ENCODE assay signal across 9 cellular contexts in genomic region chr6:13328076-13328874, GRCh38. TPM values are rescaled to one million over a fixed set of nuclear protein-coding genes. Genes with fewer than 3 reads are reported as not detected.
DNase-seq lines count a peak whose midpoint lies in the region; ATAC-seq, FAIRE-seq and TF ChIP-seq lines count a peak whose summit lies in the region.
"Had no signal": no experiment of that assay in that cellular context is flagged by ENCODE, and none has a peak within 500 bp of the region (broad histone marks: within the 10 kb centered on the region; RNA-seq: fewer than 3 reads in every experiment).

TSS of gene TBC1D7 (minus strand) at chr6:13328537. CDS start at chr6:13326898, 1,639 bp downstream.

- no peaks in the 10 kb centered on the region for H3K9me3 Mint-ChIP-seq in central memory CD8-positive, alpha-beta T cell

- FAIRE-seq in keratinocyte (lab: Jason Lieb, UNC): no peak
- FAIRE-seq: TTC549 had no signal

- H3K79me2 ChIP-seq in keratinocyte (ENCODE audit: control insufficient read depth, insufficient read depth, low read length): no peaks in the 10 kb centered on the region

- no peaks in the 10 kb centered on the region for H3K27me3 ChIP-seq in keratinocyte (ENCODE audit: control insufficient read depth, extremely low read depth, insufficient read depth, low read length)

- no peaks in the 10 kb centered on the region for H3K9me3 ChIP-seq in keratinocyte (ENCODE audit: control insufficient read depth, low read depth, low read length)

- DNase-seq in AG10803 (ENCODE audit: low read depth) (peak; percentile 90), NCI-H345 treated with DMSO at 0.1 percent for 48 hours (lab: John Stamatoyannopoulos, UW; ENCODE audit: unreplicated experiment) (peak; percentile 42), keratinocyte (ENCODE audit: low read depth, low spot score) (peak; percentile 49)
- DNase-seq in central memory CD8-positive, alpha-beta T cell (ENCODE audit: low spot score in 2 of 2): peak; percentile 88 to 90
- peak; percentile 87 to 92 for DNase-seq in stimulated activated CD4-positive, alpha-beta T cell treated with anti-CD3 and anti-CD28 coated beads, Interleukin-15, amount 100 ng/mL, for 1 hour (ENCODE audit: low read depth in 1 of 2, low spot score in 1 of 2)

- ATAC-seq in GM19025 (IDR thresholded peaks at IDR 0.05; ENCODE audit: low read depth, unreplicated experiment) (peak; percentile 87), HG03280 (IDR thresholded peaks at IDR 0.05; ENCODE audit: unreplicated experiment) (peak; percentile 91)
- ATAC-seq in activated CD4-positive, CD25-positive, alpha-beta regulatory T cell treated with anti-CD3 and anti-CD28 coated beads, Interleukin-2, amount 50 U/mL, for 24 hours: peak; percentile 86 to 92
- peak; percentile 86 for ATAC-seq in central memory CD8-positive, alpha-beta T cell (replicated peaks; ENCODE audit: extremely low read depth, poor library complexity, severe bottlenecking)

- no peaks in the 10 kb centered on the region for H4K20me1 ChIP-seq in keratinocyte (ENCODE audit: control insufficient read depth, extremely low read depth, insufficient read depth, low read length)

- H3K4me1 ChIP-seq in keratinocyte (ENCODE audit: control insufficient read depth, extremely low read depth, insufficient read depth, low read length): peaks cover 6% of the 10 kb centered on the region

- H3K4me2 ChIP-seq in keratinocyte (ENCODE audit: control insufficient read depth, extremely low read depth, insufficient read depth, low read depth, low read length): peak within 1 kb of the TSS; percentile 95

- dilution Hi-C loops in keratinocyte (cut with MboI; ENCODE audit: extremely low pct_ligation_motif_present, low sequenced_read_pairs): no loop called here

- H3K27ac Mint-ChIP-seq in central memory CD8-positive, alpha-beta T cell (ENCODE audit: low read depth): peak within 1 kb of the TSS; percentile 91

- peaks cover 14% of the 10 kb centered on the region for H3K36me3 Mint-ChIP-seq in central memory CD8-positive, alpha-beta T cell (ENCODE audit: insufficient read depth)

- no peaks in the 10 kb centered on the region for H3K27me3 Mint-ChIP-seq in central memory CD8-positive, alpha-beta T cell

- H3K4me1 Mint-ChIP-seq in central memory CD8-positive, alpha-beta T cell: peaks cover 15% of the 10 kb centered on the region

- H3K4me3 Mint-ChIP-seq in central memory CD8-positive, alpha-beta T cell: peak within 1 kb of the TSS; percentile 87

- peak within 1 kb of the TSS; percentile 87 for H3K27ac ChIP-seq in keratinocyte (ENCODE audit: control insufficient read depth, insufficient read depth, low read length)

- H3K36me3 ChIP-seq in keratinocyte (ENCODE audit: control insufficient read depth in 2 of 2, extremely low read depth in 1 of 2, insufficient read depth in 2 of 2, low read length in 2 of 2): peaks cover 0 to 2% of the 10 kb centered on the region in 2 experiments

- H2AFZ ChIP-seq in keratinocyte (ENCODE audit: control insufficient read depth, low read length): peak within 1 kb of the TSS; percentile 97

- peak; percentile 34 for TF ChIP-seq CTCF in AG10803 (conservative IDR thresholded peaks at IDR 0.05; ENCODE audit: low read length)
- no peak for TF ChIP-seq CTCF in keratinocyte (optimal IDR thresholded peaks at IDR 0.05 in 1 of 3, IDR thresholded peaks at IDR 0.05 in 1 of 3, conservative IDR thresholded peaks at IDR 0.05 in 1 of 3; ENCODE audit: extremely low read depth in 1 of 3, insufficient read depth in 2 of 3, low read length in 3 of 3)

- no peaks in the 10 kb centered on the region for H3K9me1 ChIP-seq in keratinocyte (ENCODE audit: control insufficient read depth, extremely low read depth, insufficient read depth, low read length)

- H3K4me3 ChIP-seq in AG10803 (ENCODE audit: low read length) (peak within 1 kb of the TSS; percentile 94), keratinocyte (ENCODE audit: control insufficient read depth in 2 of 3, extremely low read depth in 1 of 3, insufficient read depth in 2 of 3, low read depth in 1 of 3, low read length in 3 of 3) (peak within 1 kb of the TSS; percentile 74 to 89 (median 81))

- peak within 1 kb of the TSS; percentile 90 for H3K9ac ChIP-seq in keratinocyte (ENCODE audit: control insufficient read depth, extremely low read depth, insufficient read depth, low read length)

RNA-seq across cellular contexts. Expression of gene TBC1D7, which starts in this region (rescaled TPM):
- polyA plus RNA-seq in keratinocyte: 23.3 to 30.4 TPM (median 27.6 TPM) in 3 replicates
- polyA plus RNA-seq in keratinocyte (2011; ENCODE audit: low read depth): 13.8 TPM
- polyA plus RNA-seq in keratinocyte (2011; cell fraction: cytosol; rRNA removed): 27.2 and 31.0 TPM in 2 replicates
- 19.9 and 21.9 TPM in 2 replicates for polyA plus RNA-seq in keratinocyte (2011; cell fraction: nucleus; rRNA removed)
- polyA plus RNA-seq in keratinocyte (2012; ENCODE audit: low replicate concordance): 18.0 and 21.3 TPM in 2 replicates
- 14.5 to 20.5 TPM (median 16.3 TPM) in 3 replicates for polyA minus RNA-seq in keratinocyte
- 5.2 TPM for polyA minus RNA-seq in keratinocyte (2011; cell fraction: cytosol; rRNA and poly(A)+ RNA removed)
- 5.9 and 12.3 TPM in 2 replicates for polyA minus RNA-seq in keratinocyte (2011; cell fraction: nucleus; rRNA and poly(A)+ RNA removed)

Comparison
In these comparisons a context has a peak if more than half of its experiments do, and no peak if none do; other contexts are left out.
1. Peak in every context shown above with its lines: DNase-seq, ATAC-seq, H3K4me3 ChIP-seq and H3K27ac ChIP-seq.